Comparison of ENCODE assay signal across 1 cellular context in the genomic region with DNA sequence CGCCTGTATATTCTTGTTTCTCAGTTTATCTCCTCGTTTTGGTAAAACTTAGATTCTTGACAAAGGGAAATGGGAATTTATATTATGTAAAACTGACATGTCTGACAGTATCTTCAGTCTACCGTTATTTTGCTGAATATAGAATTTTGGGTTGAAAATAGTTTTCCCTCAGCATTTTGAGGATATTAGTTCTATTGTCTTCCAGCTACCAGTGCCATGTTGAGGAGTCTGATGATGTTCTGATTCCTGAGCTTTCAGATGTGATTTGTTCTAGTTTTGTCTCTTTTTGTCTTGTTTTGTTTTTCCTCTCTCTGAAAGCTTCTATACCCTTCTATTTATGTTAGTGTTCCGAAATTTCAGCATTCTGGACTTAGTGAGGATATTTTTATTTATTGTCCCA.
TF ChIP-seq lines count a peak whose summit lies in the region.

No MANE protein-coding gene starts in this region.

TF ChIP-seq in K562, 482 proteins besides CTCF, POLR2A, EP300 and RAD21 (continued from another document):
- TF ChIP-seq, protein P1, sequence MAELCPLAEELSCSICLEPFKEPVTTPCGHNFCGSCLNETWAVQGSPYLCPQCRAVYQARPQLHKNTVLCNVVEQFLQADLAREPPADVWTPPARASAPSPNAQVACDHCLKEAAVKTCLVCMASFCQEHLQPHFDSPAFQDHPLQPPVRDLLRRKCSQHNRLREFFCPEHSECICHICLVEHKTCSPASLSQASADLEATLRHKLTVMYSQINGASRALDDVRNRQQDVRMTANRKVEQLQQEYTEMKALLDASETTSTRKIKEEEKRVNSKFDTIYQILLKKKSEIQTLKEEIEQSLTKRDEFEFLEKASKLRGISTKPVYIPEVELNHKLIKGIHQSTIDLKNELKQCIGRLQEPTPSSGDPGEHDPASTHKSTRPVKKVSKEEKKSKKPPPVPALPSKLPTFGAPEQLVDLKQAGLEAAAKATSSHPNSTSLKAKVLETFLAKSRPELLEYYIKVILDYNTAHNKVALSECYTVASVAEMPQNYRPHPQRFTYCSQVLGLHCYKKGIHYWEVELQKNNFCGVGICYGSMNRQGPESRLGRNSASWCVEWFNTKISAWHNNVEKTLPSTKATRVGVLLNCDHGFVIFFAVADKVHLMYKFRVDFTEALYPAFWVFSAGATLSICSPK (IDR thresholded peaks at IDR 0.05; ENCODE audit: borderline replicate concordance) = no peak
- TF ChIP-seq TRIM24 (IDR thresholded peaks at IDR 0.05) (peak; percentile 89 to 93), GATAD2B (IDR thresholded peaks at IDR 0.05; ENCODE audit: borderline replicate concordance) (0 out of 2 replicates have a peak, but pooled peaks have one; percentile 54), MYBL2 (IDR thresholded peaks at IDR 0.05; ENCODE audit: low read depth) (0 out of 2 replicates have a peak, but pooled peaks have one; percentile 18), MYBL2 (CRISPR knock-in tag; IDR thresholded peaks at IDR 0.05; ENCODE audit: borderline replicate concordance) (no peak)
- TF ChIP-seq, protein P2, sequence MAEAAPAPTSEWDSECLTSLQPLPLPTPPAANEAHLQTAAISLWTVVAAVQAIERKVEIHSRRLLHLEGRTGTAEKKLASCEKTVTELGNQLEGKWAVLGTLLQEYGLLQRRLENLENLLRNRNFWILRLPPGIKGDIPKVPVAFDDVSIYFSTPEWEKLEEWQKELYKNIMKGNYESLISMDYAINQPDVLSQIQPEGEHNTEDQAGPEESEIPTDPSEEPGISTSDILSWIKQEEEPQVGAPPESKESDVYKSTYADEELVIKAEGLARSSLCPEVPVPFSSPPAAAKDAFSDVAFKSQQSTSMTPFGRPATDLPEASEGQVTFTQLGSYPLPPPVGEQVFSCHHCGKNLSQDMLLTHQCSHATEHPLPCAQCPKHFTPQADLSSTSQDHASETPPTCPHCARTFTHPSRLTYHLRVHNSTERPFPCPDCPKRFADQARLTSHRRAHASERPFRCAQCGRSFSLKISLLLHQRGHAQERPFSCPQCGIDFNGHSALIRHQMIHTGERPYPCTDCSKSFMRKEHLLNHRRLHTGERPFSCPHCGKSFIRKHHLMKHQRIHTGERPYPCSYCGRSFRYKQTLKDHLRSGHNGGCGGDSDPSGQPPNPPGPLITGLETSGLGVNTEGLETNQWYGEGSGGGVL (CRISPR knock-in tag; IDR thresholded peaks at IDR 0.05) = no peak
- TF ChIP-seq, protein P3, sequence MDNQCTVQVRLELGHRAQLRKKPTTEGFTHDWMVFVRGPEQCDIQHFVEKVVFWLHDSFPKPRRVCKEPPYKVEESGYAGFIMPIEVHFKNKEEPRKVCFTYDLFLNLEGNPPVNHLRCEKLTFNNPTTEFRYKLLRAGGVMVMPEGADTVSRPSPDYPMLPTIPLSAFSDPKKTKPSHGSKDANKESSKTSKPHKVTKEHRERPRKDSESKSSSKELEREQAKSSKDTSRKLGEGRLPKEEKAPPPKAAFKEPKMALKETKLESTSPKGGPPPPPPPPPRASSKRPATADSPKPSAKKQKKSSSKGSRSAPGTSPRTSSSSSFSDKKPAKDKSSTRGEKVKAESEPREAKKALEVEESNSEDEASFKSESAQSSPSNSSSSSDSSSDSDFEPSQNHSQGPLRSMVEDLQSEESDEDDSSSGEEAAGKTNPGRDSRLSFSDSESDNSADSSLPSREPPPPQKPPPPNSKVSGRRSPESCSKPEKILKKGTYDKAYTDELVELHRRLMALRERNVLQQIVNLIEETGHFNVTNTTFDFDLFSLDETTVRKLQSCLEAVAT (IDR thresholded peaks at IDR 0.05) = peak in 1 of 2 experiments; percentile 60; a peak in 1 of 4 replicates
